Comparison of ENCODE assay signal across 10 cellular contexts in genomic region chr10:130190737-130191115, GRCh38. TPM values are rescaled to one million over a fixed set of nuclear protein-coding genes. Genes with fewer than 3 reads are reported as not detected.
DNase-seq lines count a peak whose midpoint lies in the region; ATAC-seq and TF ChIP-seq lines count a peak whose summit lies in the region.
"Had no signal": no experiment of that assay in that cellular context is flagged by ENCODE, and none has a peak within 500 bp of the region (broad histone marks: within the 10 kb centered on the region; RNA-seq: fewer than 3 reads in every experiment).

No MANE protein-coding gene starts in this region.

- H3K27ac Mint-ChIP-seq in Calu3 (ENCODE audit: unreplicated experiment), result no peak overlapping the region
- H3K27ac Mint-ChIP-seq: T-helper 2 cell treated with Interferon-gamma antibody and Interleukin-4, amounts not matched to agents 5 μg/mL and 100 μg/mL, for 36 hours had no signal

- H3K27me3 Mint-ChIP-seq in Calu3 (ENCODE audit: unreplicated experiment), result no peaks in the 10 kb centered on the region

- no peaks in the 10 kb centered on the region for H3K27me3 ChIP-seq in aorta (ENCODE audit: control insufficient read depth in 1 of 2, insufficient read depth in 2 of 2, low read length in 1 of 2)

- H3K9me3 ChIP-seq in mucosa of descending colon, result no peaks in the 10 kb centered on the region
- H3K9me3 ChIP-seq in aorta (ENCODE audit: control insufficient read depth, low read length), result no peaks in the 10 kb centered on the region

- no peaks in the 10 kb centered on the region for H3K36me3 ChIP-seq in mucosa of descending colon (ENCODE audit: low read depth)
- H3K36me3 ChIP-seq in aorta (ENCODE audit: control insufficient read depth in 1 of 2, insufficient read depth in 2 of 2, low read length in 1 of 2), result no peaks in the 10 kb centered on the region

- H3K4me3 ChIP-seq in epithelial cell of proximal tubule (ENCODE audit: low read depth, low read length) (peak overlapping the region; percentile 59), mucosa of descending colon (peak overlapping the region; percentile 22), aorta (ENCODE audit: low read length in 2 of 2) (peak overlapping the region; percentile 9 to 23)

- ATAC-seq in Right ventricle myocardium inferior, result peak; percentile 9
- peak; percentile 19 for ATAC-seq in mucosa of descending colon
- ATAC-seq in aorta (ENCODE audit: low FRiP score), result no peak

- no peak for DNase-seq in Right ventricle myocardium inferior (ENCODE audit: missing footprints)
- DNase-seq in cardiac septum (ENCODE audit: low spot score), result no peak
- DNase-seq in epithelial cell of proximal tubule (ENCODE audit: low read depth), result no peak
- no peak for DNase-seq in mucosa of descending colon
- DNase-seq in aorta, result no peak
- no peak for DNase-seq in activated CD4-positive, alpha-beta T cell treated with anti-CD3 and anti-CD28 coated beads, Interleukin-2, amount 50 U/mL, for 48 hours
- DNase-seq in Calu3, result no peak
- no peak for DNase-seq in NCI-H524 treated with DMSO at 0.1 percent for 48 hours (lab: John Stamatoyannopoulos, UW)

- TF ChIP-seq CTCF in epithelial cell of proximal tubule (conservative IDR thresholded peaks at IDR 0.05; ENCODE audit: low read depth, low read length) (no peak), mucosa of descending colon (IDR thresholded peaks at IDR 0.05) (no peak), Calu3 (IDR thresholded peaks at IDR 0.05; ENCODE audit: unreplicated experiment) (no peak)

- CTCF ChIA-PET in Calu3 (lab: Charles Lee), result no interaction called here

- BruUV-seq in Calu3 (replicated peaks; lab: Mats Ljungman, UMichigan), result no TSS peak

- no peak overlapping the region for H3K4me3 Mint-ChIP-seq in Calu3 (ENCODE audit: low read depth, unreplicated experiment)

- 4 to 8% methylated on average over 15 to 25 of the region's 25 CpGs for WGBS in aorta, 2 donors

- no peaks in the 10 kb centered on the region for H3K9me3 Mint-ChIP-seq in Calu3 (ENCODE audit: low read depth, unreplicated experiment)
- H3K9me3 Mint-ChIP-seq: brain; T-helper 2 cell treated with Interferon-gamma antibody and Interleukin-4, amounts not matched to agents 5 μg/mL and 100 μg/mL, for 36 hours had no signal

- intact Hi-C loops in Right ventricle myocardium inferior (cut with DNase I), result loop anchor here (5.0 kb wide), 3 partner anchors 112 to 1682 kb away; no protein-coding TSS in a partner anchor
- intact Hi-C loops in cardiac septum (cut with DNase I), result loop anchor here (2.0 to 10.0 kb wide), 3 partner anchors 164 to 1684 kb away; no protein-coding TSS in a partner anchor
- intact Hi-C loops in mucosa of descending colon (cut with DNase I, micrococcal nuclease), result no loop called here
- intact Hi-C loops in aorta (cut with DNase I), result loop anchor here in 1 of 2 donors (5.0 kb wide), 1 partner anchor 1597 kb away; no protein-coding TSS in a partner anchor
- intact Hi-C loops in Calu3 (cut with micrococcal nuclease; ENCODE audit: unreplicated experiment), result no loop called here

- no peak overlapping the region for H3K27ac ChIP-seq in aorta (ENCODE audit: low read depth in 1 of 2, low read length in 2 of 2)

- H3K4me1 ChIP-seq in mucosa of descending colon (ENCODE audit: low read depth), result peaks cover 2% of the 10 kb centered on the region
- no peaks in the 10 kb centered on the region for H3K4me1 ChIP-seq in aorta (ENCODE audit: control insufficient read depth in 1 of 2, insufficient read depth in 2 of 2, low read length in 2 of 2)

- H3K36me3 Mint-ChIP-seq in Calu3 (ENCODE audit: insufficient read depth, unreplicated experiment), result peaks cover 23% of the 10 kb centered on the region
- H3K36me3 Mint-ChIP-seq: brain had no signal

- H3K4me1 Mint-ChIP-seq in Calu3 (ENCODE audit: low read depth, unreplicated experiment), result no peaks in the 10 kb centered on the region

RNA-seq across cellular contexts. Expression of gene GLRX3, which starts 54.5 kb away (rescaled TPM):
- total RNA-seq in Right ventricle myocardium inferior (74.3 TPM), cardiac septum (67.5 TPM), epithelial cell of proximal tubule (133 and 175 TPM in 2 replicates), mucosa of descending colon (10 to 100 TPM; 44.3 to 58.2 (median 57.2) TPM), aorta (10 to 100 TPM; 47.1 to 50.0 TPM), Calu3 (2022) (61.4 and 79.8 TPM in 2 replicates)
- 10 to 100 TPM; 58.2 to 95.3 TPM for polyA plus RNA-seq in aorta

Comparison
In these comparisons a context has a peak if more than half of its experiments do, and no peak if none do; other contexts are left out.
1. intact Hi-C loops: an anchor here in Right ventricle myocardium inferior (5.0 kb wide) and cardiac septum (2.0 to 10.0 kb wide); none called in mucosa of descending colon and Calu3.